Comparison of ENCODE assay signal across 23 cellular contexts in the genomic region with DNA sequence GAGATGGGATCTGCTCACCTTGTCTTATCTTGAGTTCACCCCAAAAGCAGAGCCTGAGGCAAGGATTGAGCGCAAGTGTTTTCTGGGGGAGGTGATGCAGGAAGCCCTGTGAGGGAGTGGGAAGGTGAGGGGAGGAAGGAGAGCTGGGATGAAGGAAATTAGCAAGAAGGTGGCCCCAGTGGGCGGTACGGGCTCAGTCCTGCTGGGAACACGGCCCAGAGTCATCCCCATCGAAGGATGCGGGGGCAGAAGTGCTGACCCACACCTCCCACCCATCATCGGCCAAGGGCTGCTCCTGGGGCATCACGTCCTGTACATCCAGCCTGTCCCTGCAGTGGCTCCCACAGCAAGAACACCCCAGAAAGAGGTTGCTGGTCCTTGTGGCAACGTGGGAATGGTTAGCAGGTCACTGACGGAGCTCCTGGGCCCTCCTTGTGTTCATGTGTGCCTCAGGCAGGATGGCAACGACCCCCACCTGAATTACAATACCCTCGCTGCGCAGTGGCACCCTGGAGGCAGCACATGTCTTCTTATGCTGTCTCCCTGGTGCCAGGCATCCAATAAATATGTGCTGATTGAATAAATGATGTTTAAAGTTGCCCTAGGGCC. TPM values are rescaled to one million over a fixed set of nuclear protein-coding genes. Genes with fewer than 3 reads are reported as not detected.
DNase-seq lines count a peak whose midpoint lies in the region; ATAC-seq lines count a peak whose summit lies in the region.
"Had no signal": no experiment of that assay in that cellular context is flagged by ENCODE, and none has a peak within 500 bp of the region (broad histone marks: within the 10 kb centered on the region; RNA-seq: fewer than 3 reads in every experiment).

No MANE protein-coding gene starts in this region.

- H2AFZ ChIP-seq in mesenchymal stem cell (ENCODE audit: low read depth, low read length) (no peak overlapping the region), neuronal stem cell (ENCODE audit: low read length) (no peak overlapping the region), trophoblast cell (ENCODE audit: insufficient read depth, low read length, poor library complexity) (no peak overlapping the region)
- H2AFZ ChIP-seq: GM23338 had no signal

- H4K8ac ChIP-seq in mesenchymal stem cell (ENCODE audit: low read length) (peak overlapping the region; percentile 7), neuronal stem cell (ENCODE audit: low read depth, low read length) (no peak overlapping the region), trophoblast cell (ENCODE audit: low read depth, low read length) (no peak overlapping the region)

- H3K9me3 ChIP-seq in mesenchymal stem cell (ENCODE audit: control insufficient read depth, low read length) (no peaks in the 10 kb centered on the region), neuronal stem cell (replicated peaks in 1 of 2; ENCODE audit: control insufficient read depth in 2 of 2, insufficient read depth in 1 of 2, low read depth in 1 of 2, low read length in 2 of 2) (no peaks in the 10 kb centered on the region), trophoblast cell (ENCODE audit: insufficient read depth, low read depth, low read length) (no peaks in the 10 kb centered on the region)
- H3K9me3 ChIP-seq: BLaER1 had no signal

- no peak for DNase-seq in activated CD4-positive, alpha-beta T cell treated with anti-CD3 and anti-CD28 coated beads, Interleukin-2, amount 10 ng/mL, durations not matched to agents 24 days and 14 days
- DNase-seq in activated CD4-positive, alpha-beta T cell treated with anti-CD3 and anti-CD28 coated beads, Interleukin-2, amount 50 U/mL, for 4 hours, result no peak
- DNase-seq in mesenchymal stem cell (no peak), neuronal stem cell (ENCODE audit: low spot score) (no peak), NCI-H146 (lab: John Stamatoyannopoulos, UW) (no peak), trophoblast cell (no peak), NCI-H748 treated with DMSO at 0.1 percent for 48 hours (lab: John Stamatoyannopoulos, UW) (no peak)
- DNase-seq in stimulated activated effector memory CD8-positive, alpha-beta T cell treated with anti-CD3 and anti-CD28 coated beads, Interleukin-12 subunit alpha, Interleukin-12 subunit beta, amount 100 ng/mL, for 72 hours (ENCODE audit: low spot score in 2 of 2), result no peak
- DNase-seq: CD4-positive, CD25-positive, alpha-beta regulatory T cell; CD8-positive, alpha-beta memory T cell; DMS 273 treated with DMSO at 0.1 percent for 48 hours; DMS79; EL; GDM1; H9; HFFc6 had no signal

- no peaks in the 10 kb centered on the region for H3K79me2 ChIP-seq in trophoblast cell (ENCODE audit: control insufficient read depth, insufficient read depth, low read length, poor library complexity)

- no peaks in the 10 kb centered on the region for H3K27me3 ChIP-seq in mesenchymal stem cell (ENCODE audit: control insufficient read depth in 1 of 2, insufficient read depth in 1 of 2, low read length in 2 of 2)
- no peaks in the 10 kb centered on the region for H3K27me3 ChIP-seq in neuronal stem cell (ENCODE audit: control insufficient read depth in 3 of 3, insufficient read depth in 3 of 3, low read depth in 1 of 3, low read length in 3 of 3)
- H3K27me3 ChIP-seq in trophoblast cell (ENCODE audit: insufficient read depth, low read length), result no peaks in the 10 kb centered on the region
- H3K27me3 ChIP-seq: BLaER1 had no signal

- H2BK12ac ChIP-seq in mesenchymal stem cell (ENCODE audit: low read length in 2 of 2), result no peak overlapping the region
- no peak overlapping the region for H2BK12ac ChIP-seq in neuronal stem cell (ENCODE audit: low read length)
- H2BK12ac ChIP-seq in trophoblast cell (ENCODE audit: low read length), result no peak overlapping the region

- H3K14ac ChIP-seq in mesenchymal stem cell (ENCODE audit: low read length in 2 of 2), result no peak overlapping the region
- H3K14ac ChIP-seq in neuronal stem cell (ENCODE audit: low read length), result no peak overlapping the region
- no peak overlapping the region for H3K14ac ChIP-seq in trophoblast cell (ENCODE audit: low read length)

- no peak overlapping the region for H2BK120ac ChIP-seq in mesenchymal stem cell (ENCODE audit: low read depth, low read length)
- H2BK120ac ChIP-seq in neuronal stem cell (ENCODE audit: low read depth, low read length), result no peak overlapping the region
- H2BK120ac ChIP-seq in trophoblast cell (ENCODE audit: insufficient read depth, low read length, poor library complexity), result no peak overlapping the region

- H2BK5ac ChIP-seq in mesenchymal stem cell (ENCODE audit: low read depth, low read length, poor library complexity, severe bottlenecking) (no peak overlapping the region), neuronal stem cell (ENCODE audit: low read length) (no peak overlapping the region), trophoblast cell (ENCODE audit: low read depth, low read length, poor library complexity) (no peak overlapping the region)

- peaks cover 13% of the 10 kb centered on the region for H3K36me3 Mint-ChIP-seq in activated CD4-positive, alpha-beta T cell treated with anti-CD3 and anti-CD28 coated beads, Interleukin-2, amount 10 ng/mL, durations not matched to agents 24 days and 14 days (ENCODE audit: low read depth)
- H3K36me3 Mint-ChIP-seq in stimulated activated effector memory CD8-positive, alpha-beta T cell treated with anti-CD3 and anti-CD28 coated beads, Interleukin-12 subunit alpha, Interleukin-12 subunit beta, amount 100 ng/mL, for 72 hours, result peaks cover 5% of the 10 kb centered on the region

- peaks cover 4% of the 10 kb centered on the region for H3K4me1 ChIP-seq in mesenchymal stem cell (ENCODE audit: control insufficient read depth, insufficient read depth, low read depth, low read length)
- H3K4me1 ChIP-seq in neuronal stem cell (ENCODE audit: control insufficient read depth in 2 of 2, insufficient read depth in 1 of 2, low read depth in 1 of 2, low read length in 2 of 2), result no peaks in the 10 kb centered on the region
- peaks cover 0 to 4% of the 10 kb centered on the region in 2 experiments for H3K4me1 ChIP-seq in trophoblast cell (ENCODE audit: control insufficient read depth in 1 of 2, insufficient read depth in 2 of 2, low read length in 2 of 2)

- H3K4me3 ChIP-seq in mesenchymal stem cell (ENCODE audit: insufficient read depth in 1 of 2, low read depth in 1 of 2, low read length in 2 of 2) (no peak overlapping the region), neuronal stem cell (ENCODE audit: low read length in 2 of 2) (peak overlapping the region in 1 of 2 donors; percentile 30), trophoblast cell (ENCODE audit: low read depth, low read length) (no peak overlapping the region)
- H3K4me3 ChIP-seq: BLaER1, GM12878, GM23338 had no signal

- H3K36me3 ChIP-seq in mesenchymal stem cell (ENCODE audit: control insufficient read depth in 1 of 2, insufficient read depth in 2 of 2, low read depth in 1 of 2, low read length in 2 of 2) (peaks cover 6 to 10% of the 10 kb centered on the region in 2 experiments), neuronal stem cell (replicated peaks in 1 of 2; ENCODE audit: control insufficient read depth in 2 of 2, insufficient read depth in 2 of 2, low read length in 2 of 2) (peaks cover 0 to 3% of the 10 kb centered on the region in 2 donors), trophoblast cell (ENCODE audit: control insufficient read depth in 1 of 2, insufficient read depth in 2 of 2, low read length in 2 of 2) (no peaks in the 10 kb centered on the region)
- H3K36me3 ChIP-seq: BLaER1 had no signal

- H2BK15ac ChIP-seq in mesenchymal stem cell (ENCODE audit: low read depth, poor library complexity, severe bottlenecking), result no peak overlapping the region
- no peak overlapping the region for H2BK15ac ChIP-seq in neuronal stem cell (ENCODE audit: low read length)

- no peak overlapping the region for H3K23ac ChIP-seq in mesenchymal stem cell (ENCODE audit: low read length in 2 of 2)
- H3K23ac ChIP-seq in neuronal stem cell (ENCODE audit: low read depth, low read length, poor library complexity), result no peak overlapping the region
- H3K23ac ChIP-seq in trophoblast cell (ENCODE audit: low read length), result no peak overlapping the region

- no peak for ATAC-seq in stimulated activated effector memory CD8-positive, alpha-beta T cell treated with anti-CD3 and anti-CD28 coated beads, Interleukin-12 subunit alpha, Interleukin-12 subunit beta, amount 100 ng/mL, for 72 hours
- ATAC-seq: HCT116 had no signal

- H4K12ac ChIP-seq in trophoblast cell (ENCODE audit: low read depth, low read length), result no peak overlapping the region

- H3K4ac ChIP-seq in mesenchymal stem cell (ENCODE audit: low read depth in 1 of 2, low read length in 2 of 2) (no peak overlapping the region), neuronal stem cell (ENCODE audit: low read length) (no peak overlapping the region), trophoblast cell (ENCODE audit: low read depth, low read length) (no peak overlapping the region)

- H3K4me2 ChIP-seq in mesenchymal stem cell (ENCODE audit: low read length, poor library complexity, severe bottlenecking) (no peak overlapping the region), neuronal stem cell (ENCODE audit: insufficient read depth, low read length, poor library complexity, severe bottlenecking) (no peak overlapping the region), trophoblast cell (ENCODE audit: low read length) (no peak overlapping the region)
- H3K4me2 ChIP-seq: BLaER1, GM23338 had no signal

- no peak overlapping the region for H3K9ac ChIP-seq in mesenchymal stem cell (ENCODE audit: low read length)
- H3K9ac ChIP-seq in neuronal stem cell (ENCODE audit: low read depth, low read length, poor library complexity), result no peak overlapping the region
- no peak overlapping the region for H3K9ac ChIP-seq in trophoblast cell (ENCODE audit: low read length)
- H3K9ac ChIP-seq: BLaER1 had no signal

- H3K79me1 ChIP-seq in mesenchymal stem cell (replicated peaks; ENCODE audit: low read length, poor library complexity, severe bottlenecking) (no peaks in the 10 kb centered on the region), neuronal stem cell (ENCODE audit: low read depth, low read length) (no peaks in the 10 kb centered on the region), trophoblast cell (ENCODE audit: low read length) (no peaks in the 10 kb centered on the region)

- H3K27ac ChIP-seq in mesenchymal stem cell (ENCODE audit: low read length, poor library complexity, severe bottlenecking), result no peak overlapping the region
- H3K27ac ChIP-seq in neuronal stem cell (replicated peaks; ENCODE audit: low read length), result no peak overlapping the region
- no peak overlapping the region for H3K27ac ChIP-seq in trophoblast cell (ENCODE audit: low read depth, low read length)
- H3K27ac ChIP-seq: 22Rv1, BLaER1, C4-2B had no signal

- peaks cover 4% of the 10 kb centered on the region for H3K9me3 Mint-ChIP-seq in activated CD4-positive, alpha-beta T cell treated with anti-CD3 and anti-CD28 coated beads, Interleukin-2, amount 10 ng/mL, durations not matched to agents 24 days and 14 days
- no peaks in the 10 kb centered on the region for H3K9me3 Mint-ChIP-seq in stimulated activated effector memory CD8-positive, alpha-beta T cell treated with anti-CD3 and anti-CD28 coated beads, Interleukin-12 subunit alpha, Interleukin-12 subunit beta, amount 100 ng/mL, for 72 hours
- H3K9me3 Mint-ChIP-seq: CD8-positive, alpha-beta memory T cell; GM23338; H9; HFFc6 had no signal

- H4K91ac ChIP-seq in mesenchymal stem cell (ENCODE audit: low read length) (no peak overlapping the region), neuronal stem cell (ENCODE audit: low read depth, low read length, poor library complexity) (no peak overlapping the region), trophoblast cell (ENCODE audit: low read depth, low read length) (no peak overlapping the region)

- 74% methylated on average over 13 of the region's 13 CpGs for WGBS in mesenchymal stem cell
- WGBS in neuronal stem cell (ENCODE audit: extremely low coverage in 2 of 2, insufficient read length in 2 of 2, insufficient replicate concordance in 1 of 2), 2 donors, result no CpG with 5 or more reads among the region's 13 CpGs
- no CpG with 5 or more reads among the region's 13 CpGs for WGBS in trophoblast cell (ENCODE audit: extremely low coverage, insufficient coverage, insufficient read length)

- no peak overlapping the region for H3K4me3 Mint-ChIP-seq in activated CD4-positive, alpha-beta T cell treated with anti-CD3 and anti-CD28 coated beads, Interleukin-2, amount 10 ng/mL, durations not matched to agents 24 days and 14 days
- no peak overlapping the region for H3K4me3 Mint-ChIP-seq in stimulated activated effector memory CD8-positive, alpha-beta T cell treated with anti-CD3 and anti-CD28 coated beads, Interleukin-12 subunit alpha, Interleukin-12 subunit beta, amount 100 ng/mL, for 72 hours
- H3K4me3 Mint-ChIP-seq: B cell; CD4-positive, CD25-positive, alpha-beta regulatory T cell; CD8-positive, alpha-beta memory T cell; GM23338; H9; HFFc6 had no signal

- intact Hi-C loops in activated CD4-positive, alpha-beta T cell treated with anti-CD3 and anti-CD28 coated beads, Interleukin-2, amount 10 ng/mL, durations not matched to agents 24 days and 14 days (cut with micrococcal nuclease), result loop anchor here (1.0 kb wide), 1 partner anchor 18 kb away; a partner anchor contains a TSS

- no peaks in the 10 kb centered on the region for H3K27me3 Mint-ChIP-seq in activated CD4-positive, alpha-beta T cell treated with anti-CD3 and anti-CD28 coated beads, Interleukin-2, amount 10 ng/mL, durations not matched to agents 24 days and 14 days
- H3K27me3 Mint-ChIP-seq: B cell; CD4-positive, CD25-positive, alpha-beta regulatory T cell had no signal

- peaks cover 20% of the 10 kb centered on the region for H3K4me1 Mint-ChIP-seq in activated CD4-positive, alpha-beta T cell treated with anti-CD3 and anti-CD28 coated beads, Interleukin-2, amount 10 ng/mL, durations not matched to agents 24 days and 14 days
- peaks cover 15% of the 10 kb centered on the region for H3K4me1 Mint-ChIP-seq in stimulated activated effector memory CD8-positive, alpha-beta T cell treated with anti-CD3 and anti-CD28 coated beads, Interleukin-12 subunit alpha, Interleukin-12 subunit beta, amount 100 ng/mL, for 72 hours
- H3K4me1 Mint-ChIP-seq: B cell had no signal

- H3K18ac ChIP-seq in mesenchymal stem cell (ENCODE audit: low read depth in 1 of 2, low read length in 2 of 2) (no peak overlapping the region), neuronal stem cell (ENCODE audit: low read length) (no peak overlapping the region), trophoblast cell (ENCODE audit: low read length) (no peak overlapping the region)

- H2AK5ac ChIP-seq in mesenchymal stem cell (ENCODE audit: low read length, severe bottlenecking), result no peak overlapping the region
- H2AK5ac ChIP-seq in neuronal stem cell (ENCODE audit: low read depth, low read length), result peak overlapping the region; percentile 10
- no peak overlapping the region for H2AK5ac ChIP-seq in trophoblast cell (ENCODE audit: low read length)

- peak overlapping the region; percentile 66 for H3K27ac Mint-ChIP-seq in activated CD4-positive, alpha-beta T cell treated with anti-CD3 and anti-CD28 coated beads, Interleukin-2, amount 10 ng/mL, durations not matched to agents 24 days and 14 days
- peak overlapping the region; percentile 36 for H3K27ac Mint-ChIP-seq in stimulated activated effector memory CD8-positive, alpha-beta T cell treated with anti-CD3 and anti-CD28 coated beads, Interleukin-12 subunit alpha, Interleukin-12 subunit beta, amount 100 ng/mL, for 72 hours
- H3K27ac Mint-ChIP-seq: B cell, GM23338, H9, HFFc6 had no signal

RNA-seq across cellular contexts. Expression of a gene that starts 18.2 kb away (rescaled TPM):
- 10.9 and 11.1 TPM in 2 replicates for total RNA-seq in activated CD4-positive, alpha-beta T cell treated with anti-CD3 and anti-CD28 coated beads, Interleukin-2, amount 10 ng/mL, durations not matched to agents 24 days and 14 days
- polyA plus RNA-seq in mesenchymal stem cell (2013, experiment 1 of 2), result 3.7 TPM
- 3.9 TPM for polyA plus RNA-seq in mesenchymal stem cell (2013, experiment 2 of 2)
- polyA plus RNA-seq in neuronal stem cell (2013, experiment 1 of 2), result 4.5 TPM
- polyA plus RNA-seq in neuronal stem cell (2013, experiment 2 of 2), result 4.9 TPM
- 4.3 and 4.4 TPM in 2 replicates for polyA plus RNA-seq in trophoblast cell (2013)
